In the genomic region with DNA sequence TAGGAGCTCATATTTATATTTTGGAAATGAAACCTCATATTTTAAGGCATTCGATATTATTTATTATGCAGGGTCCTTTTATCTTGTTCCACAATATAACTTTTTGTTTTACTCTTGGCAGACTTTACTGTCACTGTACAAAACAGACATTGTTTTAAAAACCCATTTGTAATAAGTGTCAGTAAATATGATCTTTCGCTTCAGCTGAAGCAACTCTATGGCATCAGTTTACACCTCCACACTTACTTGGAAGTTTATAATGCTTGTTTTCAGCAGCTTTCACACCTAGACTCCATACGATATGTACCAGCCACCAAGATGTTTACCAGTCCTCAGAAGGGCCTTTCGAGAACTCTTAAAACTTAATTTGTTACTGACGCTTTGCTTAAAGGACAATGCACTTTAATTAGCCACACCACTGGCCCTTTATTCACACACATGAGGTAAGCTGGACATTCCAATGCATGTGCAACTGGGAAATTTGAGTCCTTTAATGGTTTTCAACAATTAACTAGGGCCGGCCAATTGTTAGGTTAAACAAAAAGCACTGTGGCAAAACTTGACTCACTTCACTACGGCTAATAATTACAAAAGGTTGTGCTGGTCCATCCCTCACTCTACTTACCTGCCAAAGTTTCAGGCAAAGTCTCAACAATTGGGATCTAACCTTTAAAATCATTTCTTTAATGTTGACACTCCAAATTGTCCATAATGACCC, we compare ENCODE assay signal across 19 cellular contexts. TPM values are rescaled to one million over a fixed set of nuclear protein-coding genes. Genes with fewer than 3 reads are reported as not detected.
DNase-seq lines count a peak whose midpoint lies in the region; ATAC-seq, FAIRE-seq and TF ChIP-seq lines count a peak whose summit lies in the region.
"Had no signal": no experiment of that assay in that cellular context is flagged by ENCODE, and none has a peak within 500 bp of the region (broad histone marks: within the 10 kb centered on the region; RNA-seq: fewer than 3 reads in every experiment).

No MANE protein-coding gene starts in this region.

- no peak overlapping the region for H3K9ac ChIP-seq in smooth muscle cell (ENCODE audit: low read depth)

- H3K36me3 ChIP-seq in lower lobe of right lung = no peaks in the 10 kb centered on the region
- no peaks in the 10 kb centered on the region for H3K36me3 ChIP-seq in smooth muscle cell (ENCODE audit: low read depth)
- H3K36me3 ChIP-seq in small intestine (ENCODE audit: control insufficient read depth in 2 of 2, insufficient read depth in 2 of 2, low read length in 2 of 2) = no peaks in the 10 kb centered on the region

- DNase-seq in HFFc6 (no peak), lower lobe of right lung (no peak), smooth muscle cell (lab: John Stamatoyannopoulos, UW; ENCODE audit: unreplicated experiment) (no peak), HPDE6-E6E7 (ENCODE audit: extremely low spot score) (no peak), small intestine (no peak), amygdala (lab: John Stamatoyannopoulos, UW) (no peak), left colon (no peak)
- DNase-seq: activated CD8-positive, alpha-beta memory T cell treated with anti-CD3 and anti-CD28 coated beads, Interleukin-2, amount 50 U/mL, for 48 hours; AML-193; HCEC 1CT; head of caudate nucleus; kidney; NCI-H1930; NCI-H526; stimulated activated naive CD8-positive, alpha-beta T cell treated with anti-CD3 and anti-CD28 coated beads, Interleukin-15, amount 100 ng/mL, for 72 hours had no signal

- no peak overlapping the region for H3K27ac ChIP-seq in lower lobe of right lung
- H3K27ac ChIP-seq in smooth muscle cell (ENCODE audit: low read depth) = peak overlapping the region; percentile 22
- no peak overlapping the region for H3K27ac ChIP-seq in small intestine (ENCODE audit: low read depth in 1 of 2, low read length in 1 of 2)

- H3K4me2 ChIP-seq in smooth muscle cell = no peak overlapping the region

- H4K20me1 ChIP-seq in smooth muscle cell (ENCODE audit: low read depth) = peaks cover 96% of the 10 kb centered on the region

- peaks cover 72% of the 10 kb centered on the region for H3K4me1 Mint-ChIP-seq in HFFc6 (ENCODE audit: low read depth)
- H3K4me1 Mint-ChIP-seq: stimulated activated naive CD8-positive, alpha-beta T cell treated with anti-CD3 and anti-CD28 coated beads, Interleukin-15, amount 100 ng/mL, for 72 hours had no signal

- no peak overlapping the region for H3K4me3 ChIP-seq in lower lobe of right lung
- H3K4me3 ChIP-seq in smooth muscle cell = no peak overlapping the region
- H3K4me3 ChIP-seq in small intestine (ENCODE audit: low read depth in 1 of 2, low read length in 2 of 2) = no peak overlapping the region

- no peaks in the 10 kb centered on the region for H3K9me3 Mint-ChIP-seq in HFFc6
- H3K9me3 Mint-ChIP-seq: activated naive CD4-positive, alpha-beta T cell treated with anti-CD3 and anti-CD28 coated beads, Interleukin-2, amount 50 U/mL, for 72 hours; natural killer cell treated with Interleukin-12 subunit alpha and Interleukin-12 subunit beta and Interleukin-15 and Interleukin-18, amount 100 ng/mL, for 72 hours; stimulated activated naive CD8-positive, alpha-beta T cell treated with anti-CD3 and anti-CD28 coated beads, Interleukin-15, amount 100 ng/mL, for 72 hours had no signal

- H3K27ac Mint-ChIP-seq in HFFc6 = peak overlapping the region; percentile 91
- H3K27ac Mint-ChIP-seq: activated naive CD4-positive, alpha-beta T cell treated with anti-CD3 and anti-CD28 coated beads, Interleukin-2, amount 50 U/mL, for 72 hours; natural killer cell treated with Interleukin-12 subunit alpha and Interleukin-12 subunit beta and Interleukin-15 and Interleukin-18, amount 100 ng/mL, for 72 hours; stimulated activated naive CD8-positive, alpha-beta T cell treated with anti-CD3 and anti-CD28 coated beads, Interleukin-15, amount 100 ng/mL, for 72 hours had no signal

- no peak overlapping the region for H2AFZ ChIP-seq in smooth muscle cell (ENCODE audit: low read depth)

- H3K4me1 ChIP-seq in lower lobe of right lung = peaks cover 44% of the 10 kb centered on the region
- peaks cover 14% of the 10 kb centered on the region for H3K4me1 ChIP-seq in smooth muscle cell (ENCODE audit: low read depth)
- H3K4me1 ChIP-seq in small intestine (ENCODE audit: control insufficient read depth in 2 of 2, insufficient read depth in 1 of 2, low read depth in 1 of 2, low read length in 1 of 2) = no peaks in the 10 kb centered on the region

- no peaks in the 10 kb centered on the region for H3K27me3 Mint-ChIP-seq in HFFc6 (ENCODE audit: insufficient read depth)
- H3K27me3 Mint-ChIP-seq: stimulated activated naive CD8-positive, alpha-beta T cell treated with anti-CD3 and anti-CD28 coated beads, Interleukin-15, amount 100 ng/mL, for 72 hours had no signal

- no peaks in the 10 kb centered on the region for H3F3A ChIP-seq in smooth muscle cell (ENCODE audit: low read depth)

- WGBS in smooth muscle cell (ENCODE audit: low lambda C conversion rate) = 81% methylated on average over 7 of the region's 7 CpGs
- WGBS in small intestine, 3 donors = 70 to 84% (median 82%) methylated on average over 7 of the region's 7 CpGs

- H3K27me3 ChIP-seq in lower lobe of right lung (ENCODE audit: low read depth) (no peaks in the 10 kb centered on the region), smooth muscle cell (ENCODE audit: low read depth) (no peaks in the 10 kb centered on the region), small intestine (ENCODE audit: control insufficient read depth in 2 of 2, insufficient read depth in 2 of 2, low read length in 2 of 2) (no peaks in the 10 kb centered on the region)

- no peak overlapping the region; the same call in 1 of the 2 replicates for H3K4me3 Mint-ChIP-seq in HFFc6
- H3K4me3 Mint-ChIP-seq: natural killer cell treated with Interleukin-12 subunit alpha and Interleukin-12 subunit beta and Interleukin-15 and Interleukin-18, amount 100 ng/mL, for 72 hours; stimulated activated naive CD8-positive, alpha-beta T cell treated with anti-CD3 and anti-CD28 coated beads, Interleukin-15, amount 100 ng/mL, for 72 hours had no signal

- H3K9me3 ChIP-seq in lower lobe of right lung = no peaks in the 10 kb centered on the region
- no peaks in the 10 kb centered on the region for H3K9me3 ChIP-seq in smooth muscle cell (replicated peaks; ENCODE audit: low read depth)
- H3K9me3 ChIP-seq in small intestine (ENCODE audit: control insufficient read depth, low read depth) = no peaks in the 10 kb centered on the region

- H3K36me3 Mint-ChIP-seq in HFFc6 (ENCODE audit: low read depth) = peaks cover 13% of the 10 kb centered on the region
- H3K36me3 Mint-ChIP-seq: activated naive CD4-positive, alpha-beta T cell treated with anti-CD3 and anti-CD28 coated beads, Interleukin-2, amount 50 U/mL, for 72 hours; natural killer cell treated with Interleukin-12 subunit alpha and Interleukin-12 subunit beta and Interleukin-15 and Interleukin-18, amount 100 ng/mL, for 72 hours had no signal

- ATAC-seq in lower lobe of right lung = peak; percentile 41 to 80
- ATAC-seq in left colon = no peak
- ATAC-seq: activated CD4-positive, CD25-positive, alpha-beta regulatory T cell treated with anti-CD3 and anti-CD28 coated beads, Interleukin-2, amount 50 U/mL, for 24 hours; activated naive CD4-positive, alpha-beta T cell treated with anti-CD3 and anti-CD28 coated beads, Interleukin-2, amount 50 U/mL, for 72 hours; natural killer cell treated with Interleukin-12 subunit alpha and Interleukin-12 subunit beta and Interleukin-15 and Interleukin-18, amount 100 ng/mL, for 72 hours; stimulated activated naive CD8-positive, alpha-beta T cell treated with anti-CD3 and anti-CD28 coated beads, Interleukin-15, amount 100 ng/mL, for 72 hours had no signal

- H3K79me2 ChIP-seq in smooth muscle cell (ENCODE audit: low read depth) = peaks cover 100% of the 10 kb centered on the region

- intact Hi-C loops in lower lobe of right lung (cut with DNase I) = no loop called here
- intact Hi-C loops in left colon (cut with DNase I, micrococcal nuclease) = no loop called here

- TF ChIP-seq CTCF in HFFc6 (IDR thresholded peaks at IDR 0.05) (no peak), lower lobe of right lung (IDR thresholded peaks at IDR 0.05) (no peak), smooth muscle cell (IDR thresholded peaks at IDR 0.05; ENCODE audit: borderline replicate concordance, insufficient read depth, poor library complexity, severe bottlenecking) (no peak)

- FAIRE-seq in endometrium (lab: Jason Lieb, UNC) (peak; percentile 50), small intestine (lab: Jason Lieb, UNC) (no peak)
- FAIRE-seq: kidney had no signal

RNA-seq across cellular contexts. Expression of a gene that starts 16.7 kb away (rescaled TPM):
- 10 to 100 TPM; 41.5 to 49.7 (median 45.5) TPM for total RNA-seq in HFFc6 (2021; fragmentation: NEBNext Ultra II Directional; extraction: Animal tissue kit (Norgen Biotek cat#: 25700))
- 89.5 TPM for total RNA-seq in lower lobe of right lung
- 54.3 and 55.6 TPM in 2 replicates for total RNA-seq in smooth muscle cell
- 38.4 and 43.7 TPM in 2 replicates for polyA plus RNA-seq in smooth muscle cell
- polyA plus RNA-seq in small intestine = 10 to 100 TPM in 2 of 3 donors, 1 to 10 TPM in 1; 2.0 to 18.2 (median 11.9) TPM
- total RNA-seq in left colon = 10 to 100 TPM in 1 of 2 donors, 1 to 10 TPM in 1; 8.4 to 27.2 TPM
